Comparison of ENCODE assay signal across 8 cellular contexts in genomic region chr19:42683917-42684513, GRCh38.
DNase-seq lines count a peak whose midpoint lies in the region; ATAC-seq and TF ChIP-seq lines count a peak whose summit lies in the region.

No MANE protein-coding gene starts in this region.

- ATAC-seq in GM18867 (IDR thresholded peaks at IDR 0.05; ENCODE audit: unreplicated experiment) (no peak), HG02678 (IDR thresholded peaks at IDR 0.05; ENCODE audit: unreplicated experiment) (no peak)

- DNase-seq in AG08395 (ENCODE audit: low spot score) (peak; percentile 38), GM10266 (ENCODE audit: extremely low spot score) (peak; percentile 33), RWPE1 (ENCODE audit: low spot score) (peak; percentile 5), glomerular visceral epithelial cell (ENCODE audit: extremely low spot score) (peak; percentile 34), hypothalamus (lab: John Stamatoyannopoulos, UW) (no peak)
- no peak for DNase-seq in activated naive CD4-positive, alpha-beta T cell (lab: John Stamatoyannopoulos, UW)

- POLR2A ChIA-PET in RWPE1 (lab: Yijun Ruan, JAX; ENCODE audit: low non-redundant PET), result no interaction called here

- TF ChIP-seq CTCF in GM10266 (IDR thresholded peaks at IDR 0.05; ENCODE audit: control insufficient read depth, insufficient read depth, low read depth, missing control alignments) (peak; percentile 38), RWPE1 (conservative IDR thresholded peaks at IDR 0.05; ENCODE audit: low read depth) (peak; percentile 46)

- CTCF ChIA-PET in RWPE1 (lab: Yijun Ruan, JAX), result interaction anchor here (0.6 to 1.3 kb wide), 3 partner anchors 47 to 95 kb away, joined by 3 to 4 read pairs (median 4); no protein-coding TSS in a partner anchor

- no peak overlapping the region for H3K27ac ChIP-seq in RWPE1

Comparison
In these comparisons a context has a peak if more than half of its experiments do, and no peak if none do; other contexts are left out.
1. DNase-seq: peak in AG08395 (single experiment), GM10266 (single experiment), RWPE1 (single experiment) and glomerular visceral epithelial cell (single experiment); none in hypothalamus (0 of 51) and activated naive CD4-positive, alpha-beta T cell (0 of 4).